Comparison of ENCODE assay signal across 11 cellular contexts in genomic region chr11:95074806-95075563, GRCh38. TPM values are rescaled to one million over a fixed set of nuclear protein-coding genes. Genes with fewer than 3 reads are reported as not detected.
A peak's percentile ranks its signal among the peaks of the same experiment; 100 is the strongest.
DNase-seq lines count a peak whose midpoint lies in the region; ATAC-seq and TF ChIP-seq lines count a peak whose summit lies in the region.
"Had no signal": no experiment of that assay in that cellular context is flagged by ENCODE, and none has a peak within 500 bp of the region (broad histone marks: within the 10 kb centered on the region; RNA-seq: fewer than 3 reads in every experiment).

No MANE protein-coding gene starts in this region.

- no peak for TF ChIP-seq CTCF in gastroesophageal sphincter (IDR thresholded peaks at IDR 0.05)
- no peak for TF ChIP-seq CTCF in parathyroid adenoma (IDR thresholded peaks at IDR 0.05)

- no peak for TF ChIP-seq POLR2A in gastroesophageal sphincter (IDR thresholded peaks at IDR 0.05)

- ATAC-seq in gastroesophageal sphincter (peak; percentile 10), GM19397 (IDR thresholded peaks at IDR 0.05; ENCODE audit: unreplicated experiment) (no peak)

- WGBS in gastroesophageal sphincter (ENCODE audit: low coverage in 1 of 2), 2 donors, result 34 to 60% methylated on average over 6 to 7 of the region's 8 CpGs

- TF ChIP-seq EP300 in gastroesophageal sphincter (IDR thresholded peaks at IDR 0.05), result no peak

- H3K4me1 ChIP-seq in gastroesophageal sphincter (peaks cover 0 to 40% (median 18%) of the 10 kb centered on the region in 3 donors), parathyroid adenoma (peaks cover 14% of the 10 kb centered on the region)

- H3K4me3 ChIP-seq in gastroesophageal sphincter (no peak overlapping the region), parathyroid adenoma (ENCODE audit: low read depth, low read length) (no peak overlapping the region)

- H3K27ac ChIP-seq in gastroesophageal sphincter (peak overlapping the region in 1 of 4 donors; percentile 18), parathyroid adenoma (peak overlapping the region; percentile 66)

- H3K4me2 ChIP-seq in parathyroid adenoma (ENCODE audit: low read length), result no peak overlapping the region

- peaks cover 2% of the 10 kb centered on the region for H3K79me2 ChIP-seq in parathyroid adenoma

- peak overlapping the region; percentile 66 for H2AFZ ChIP-seq in parathyroid adenoma

- no peaks in the 10 kb centered on the region for H3K36me3 ChIP-seq in gastroesophageal sphincter
- H3K36me3 ChIP-seq in parathyroid adenoma (ENCODE audit: control insufficient read depth, insufficient read depth, low read length), result no peaks in the 10 kb centered on the region

- DNase-seq in DMS153 treated with DMSO at 0.1 percent for 48 hours (lab: John Stamatoyannopoulos, UW; ENCODE audit: unreplicated experiment) (peak; percentile 14), NCI-H69 (lab: John Stamatoyannopoulos, UW) (peak; percentile 74), Kasumi-1 (lab: John Stamatoyannopoulos, UW) (no peak), T-helper 2 cell (no peak), iPS-NIHi11 (ENCODE audit: low spot score) (no peak)
- DNase-seq: activated CD4-positive, alpha-beta T cell treated with anti-CD3 and anti-CD28 coated beads for 48 hours; DND-41 had no signal

- no peak overlapping the region for H3K9ac ChIP-seq in parathyroid adenoma

- H3K27me3 ChIP-seq in gastroesophageal sphincter (no peaks in the 10 kb centered on the region), parathyroid adenoma (ENCODE audit: control insufficient read depth, insufficient read depth, low read length) (no peaks in the 10 kb centered on the region)

- no peaks in the 10 kb centered on the region for H3K9me3 ChIP-seq in gastroesophageal sphincter
- H3K9me3 ChIP-seq in parathyroid adenoma (ENCODE audit: control insufficient read depth, low read length), result no peaks in the 10 kb centered on the region

RNA-seq across cellular contexts. Expression of gene SRSF8, which starts 8.3 kb away (rescaled TPM):
- 10 to 100 TPM; 28.6 to 34.9 (median 33.0) TPM for total RNA-seq in gastroesophageal sphincter

RNA-seq across cellular contexts. Expression of gene ENDOD1, which starts 14.7 kb away (rescaled TPM):
- 10 to 100 TPM; 34.6 to 68.3 (median 54.6) TPM for total RNA-seq in gastroesophageal sphincter

RNA-seq across cellular contexts. Expression of gene KDM4F, which starts 25.8 kb away (rescaled TPM):
- under 1 TPM in 1 of 4 donors, not detected in 3; 0.15 TPM for total RNA-seq in gastroesophageal sphincter
- total RNA-seq: LHCN-M2 had no signal

RNA-seq across cellular contexts. Expression of gene KDM4E, which starts 49.9 kb away (rescaled TPM):
- not detected for total RNA-seq in gastroesophageal sphincter
- total RNA-seq: LHCN-M2 had no signal

Comparison
In these comparisons a context has a peak if more than half of its experiments do, and no peak if none do; other contexts are left out.
1. DNase-seq: peak in DMS153 treated with DMSO at 0.1 percent for 48 hours (single experiment) and NCI-H69 (single experiment); none in Kasumi-1 (0 of 2), T-helper 2 cell (0 of 5) and iPS-NIHi11 (single experiment).